16 cellular contexts compared by ENCODE assay signal in genomic region chr11:102716527-102716926, GRCh38. TPM values are rescaled to one million over a fixed set of nuclear protein-coding genes. Genes with fewer than 3 reads are reported as not detected.
A peak's percentile ranks its signal among the peaks of the same experiment; 100 is the strongest.
DNase-seq lines count a peak whose midpoint lies in the region; ATAC-seq and TF ChIP-seq lines count a peak whose summit lies in the region.
"Had no signal": no experiment of that assay in that cellular context is flagged by ENCODE, and none has a peak within 500 bp of the region (broad histone marks: within the 10 kb centered on the region; RNA-seq: fewer than 3 reads in every experiment).

No MANE protein-coding gene starts in this region.

- TF ChIP-seq CTCF in GM10266 (IDR thresholded peaks at IDR 0.05; ENCODE audit: control insufficient read depth, insufficient read depth, low read depth, missing control alignments) = no peak

- ATAC-seq in GM19455 (IDR thresholded peaks at IDR 0.05; ENCODE audit: unreplicated experiment) (peak; percentile 70), HG02938 (IDR thresholded peaks at IDR 0.05; ENCODE audit: unreplicated experiment) (peak; percentile 80), GM21717 (IDR thresholded peaks at IDR 0.05; ENCODE audit: unreplicated experiment) (no peak)
- ATAC-seq: A549; activated T-helper 17 cell treated with anti-CD3 and anti-CD28 coated beads, Interleukin-2, amount 50 U/mL, for 72 hours; K562 had no signal

- DNase-seq in GM10266 (ENCODE audit: extremely low spot score) (peak; percentile 13), Kasumi-1 (lab: John Stamatoyannopoulos, UW) (peak; percentile 48 to 71), hypothalamus (lab: John Stamatoyannopoulos, UW) (no peak), middle frontal gyrus (ENCODE audit: extremely low spot score, low spot score) (no peak)
- DNase-seq in activated CD4-positive, alpha-beta memory T cell treated with anti-CD3 and anti-CD28 coated beads, Interleukin-2, amount 10 ng/mL, durations not matched to agents 7 days and 5 days = no peak
- DNase-seq: activated CD4-positive, alpha-beta T cell treated with anti-CD3 and anti-CD28 coated beads for 1 hour; COR-L47; NCI-H2081 treated with DMSO at 0.1 percent for 48 hours; ovary had no signal

- no peak overlapping the region for H3K27ac Mint-ChIP-seq in activated CD4-positive, alpha-beta memory T cell treated with anti-CD3 and anti-CD28 coated beads, Interleukin-2, amount 10 ng/mL, durations not matched to agents 7 days and 5 days
- H3K27ac Mint-ChIP-seq: activated T-helper 17 cell treated with anti-CD3 and anti-CD28 coated beads, Interleukin-2, amount 50 U/mL, for 72 hours; type B pancreatic cell had no signal

- CTCF ChIA-PET in activated CD4-positive, alpha-beta memory T cell treated with anti-CD3 and anti-CD28 coated beads, Interleukin-2, amount 10 ng/mL, durations not matched to agents 7 days and 5 days (lab: Charles Lee) = no interaction called here

- no peaks in the 10 kb centered on the region for H3K9me3 Mint-ChIP-seq in activated CD4-positive, alpha-beta memory T cell treated with anti-CD3 and anti-CD28 coated beads, Interleukin-2, amount 10 ng/mL, durations not matched to agents 7 days and 5 days
- H3K9me3 Mint-ChIP-seq: type B pancreatic cell had no signal

- no peak overlapping the region for H3K4me3 Mint-ChIP-seq in activated CD4-positive, alpha-beta memory T cell treated with anti-CD3 and anti-CD28 coated beads, Interleukin-2, amount 10 ng/mL, durations not matched to agents 7 days and 5 days
- H3K4me3 Mint-ChIP-seq: activated T-helper 17 cell treated with anti-CD3 and anti-CD28 coated beads, Interleukin-2, amount 50 U/mL, for 72 hours; type B pancreatic cell had no signal

- H3K4me1 Mint-ChIP-seq in activated CD4-positive, alpha-beta memory T cell treated with anti-CD3 and anti-CD28 coated beads, Interleukin-2, amount 10 ng/mL, durations not matched to agents 7 days and 5 days = no peaks in the 10 kb centered on the region
- H3K4me1 Mint-ChIP-seq: activated T-helper 17 cell treated with anti-CD3 and anti-CD28 coated beads, Interleukin-2, amount 50 U/mL, for 72 hours had no signal

- H3K27me3 Mint-ChIP-seq in activated CD4-positive, alpha-beta memory T cell treated with anti-CD3 and anti-CD28 coated beads, Interleukin-2, amount 10 ng/mL, durations not matched to agents 7 days and 5 days = peaks cover 14% of the 10 kb centered on the region

- POLR2A ChIA-PET in activated CD4-positive, alpha-beta memory T cell treated with anti-CD3 and anti-CD28 coated beads, Interleukin-2, amount 10 ng/mL, durations not matched to agents 7 days and 5 days (lab: Charles Lee) = no interaction called here

- H3K36me3 Mint-ChIP-seq in activated CD4-positive, alpha-beta memory T cell treated with anti-CD3 and anti-CD28 coated beads, Interleukin-2, amount 10 ng/mL, durations not matched to agents 7 days and 5 days (ENCODE audit: low read depth) = no peaks in the 10 kb centered on the region
- H3K36me3 Mint-ChIP-seq: type B pancreatic cell had no signal

RNA-seq across cellular contexts. Expression of gene MMP8, which starts 8.2 kb away (rescaled TPM):
- total RNA-seq in activated CD4-positive, alpha-beta memory T cell treated with anti-CD3 and anti-CD28 coated beads, Interleukin-2, amount 10 ng/mL, durations not matched to agents 7 days and 5 days = not detected
- total RNA-seq: activated T-helper 17 cell treated with anti-CD3 and anti-CD28 coated beads, Interleukin-2, amount 50 U/mL, for 72 hours; K562; ovary had no signal

RNA-seq across cellular contexts. Expression of gene MMP27, which starts 11.0 kb away (rescaled TPM):
- not detected for total RNA-seq in activated CD4-positive, alpha-beta memory T cell treated with anti-CD3 and anti-CD28 coated beads, Interleukin-2, amount 10 ng/mL, durations not matched to agents 7 days and 5 days
- total RNA-seq: activated T-helper 17 cell treated with anti-CD3 and anti-CD28 coated beads, Interleukin-2, amount 50 U/mL, for 72 hours; K562; ovary had no signal

Comparison
In these comparisons a context has a peak if more than half of its experiments do, and no peak if none do; other contexts are left out.
1. DNase-seq: peak in GM10266 (single experiment) and Kasumi-1 (2 of 2); none in hypothalamus (0 of 51), activated CD4-positive, alpha-beta memory T cell treated with anti-CD3 and anti-CD28 coated beads, Interleukin-2, amount 10 ng/mL, durations not matched to agents 7 days and 5 days (single experiment) and middle frontal gyrus (single experiment).